1 cellular context compared by ENCODE assay signal in the genomic region with DNA sequence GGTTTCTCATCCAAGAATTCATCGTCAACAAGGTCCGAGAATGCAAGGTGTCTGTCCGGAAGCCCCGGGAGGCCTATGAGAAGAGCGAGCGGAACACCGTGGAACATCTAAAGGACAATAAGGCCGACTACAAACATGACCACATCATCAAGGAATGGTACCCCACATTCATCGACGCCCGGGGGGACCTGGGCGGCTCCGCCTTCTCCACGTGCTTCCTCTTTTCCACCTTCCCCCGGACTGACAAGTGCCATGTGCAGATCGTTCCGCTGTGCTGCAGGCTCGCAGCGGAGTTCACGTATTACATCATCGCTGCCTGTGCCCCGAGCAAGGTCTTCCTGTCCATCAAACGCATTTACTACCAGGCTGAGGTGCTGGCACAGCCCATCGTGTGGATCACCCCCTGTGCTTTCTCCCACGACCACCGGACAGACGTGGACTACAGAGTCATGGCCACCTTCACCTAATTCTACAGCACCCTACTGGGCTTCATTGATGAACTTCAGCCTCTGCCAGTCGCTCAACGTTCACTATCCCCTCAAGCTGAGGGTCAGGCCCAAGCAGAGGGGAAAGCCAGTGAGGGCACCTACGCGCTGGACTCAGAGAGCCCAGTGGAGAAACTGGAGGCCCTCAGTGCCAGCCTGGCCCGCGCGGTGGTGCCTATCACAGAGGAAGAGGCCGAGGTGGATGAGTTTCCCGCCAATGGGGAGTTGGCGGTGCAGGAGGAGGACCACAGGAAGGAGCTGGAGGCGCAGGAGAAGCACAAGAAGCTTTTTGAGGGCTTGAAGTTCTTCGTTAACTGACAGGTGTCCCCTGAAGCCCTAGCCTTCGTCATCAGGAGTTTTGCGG.
A peak's percentile ranks its signal among the peaks of the same experiment; 100 is the strongest.
TF ChIP-seq lines count a peak whose summit lies in the region.

No MANE protein-coding gene starts in this region.

TF ChIP-seq in K562, 482 proteins besides CTCF, POLR2A, EP300 and RAD21 (continued from another document and continues in another):
- TF ChIP-seq ZFX (CRISPR knock-in tag; IDR thresholded peaks at IDR 0.05) (peak; percentile 68), COPS2 (conservative IDR thresholded peaks at IDR 0.05) (no peak), MAX (CRISPR knock-in tag; IDR thresholded peaks at IDR 0.05) (peak; percentile 91), RBM17 (IDR thresholded peaks at IDR 0.05; ENCODE audit: borderline replicate concordance, low read depth, low read length) (no peak), ELF2 (CRISPR knock-in tag; IDR thresholded peaks at IDR 0.05) (no peak), ZEB2 (IDR thresholded peaks at IDR 0.05) (peak; percentile 58; the same call in 1 of the 2 replicates), FOXK2 (conservative IDR thresholded peaks at IDR 0.05 in 1 of 2, IDR thresholded peaks at IDR 0.05 in 1 of 2; ENCODE audit: low read depth in 2 of 2) (peak; percentile 52 to 53; a peak in 3 of 4 replicates), BRCA1 (IDR thresholded peaks at IDR 0.05) (no peak), BRCA1 (CRISPR knock-in tag; IDR thresholded peaks at IDR 0.05) (no peak), ZNF586 (CRISPR knock-in tag; conservative IDR thresholded peaks at IDR 0.05) (no peak), RCOR1 (IDR thresholded peaks at IDR 0.05; ENCODE audit: borderline replicate concordance in 1 of 2, low read depth in 2 of 2, low read length in 2 of 2) (0 out of 4 replicates have a peak, but pooled peaks of 1 of the 2 experiments have one; percentile 21), TBP (optimal IDR thresholded peaks at IDR 0.05; ENCODE audit: low read depth, low read length) (no peak), VEZF1 (CRISPR knock-in tag; IDR thresholded peaks at IDR 0.05) (peak; percentile 17; the same call in 1 of the 2 replicates), ZNF41 (CRISPR knock-in tag; conservative IDR thresholded peaks at IDR 0.05) (no peak), RNF2 (IDR thresholded peaks at IDR 0.05) (peak; percentile 52; the same call in 1 of the 2 replicates), ZBTB8A (IDR thresholded peaks at IDR 0.05; ENCODE audit: partially characterized antibody) (no peak), E2F3 (CRISPR knock-in tag; IDR thresholded peaks at IDR 0.05) (peak; percentile 82; the same call in 1 of the 2 replicates), JUND (IDR thresholded peaks at IDR 0.05; ENCODE audit: borderline replicate concordance, low read depth, low read length) (peak; percentile 55; the same call in 1 of the 2 replicates), JUND (tag; IDR thresholded peaks at IDR 0.05; ENCODE audit: borderline replicate concordance, low read depth, low read length) (peak; percentile 48; the same call in 1 of the 3 replicates), ZNF12 (CRISPR knock-in tag; IDR thresholded peaks at IDR 0.05) (no peak), ATF7 (IDR thresholded peaks at IDR 0.05) (peak; percentile 85), GABPA (tag; conservative IDR thresholded peaks at IDR 0.05; ENCODE audit: low read depth) (peak; percentile 87), PYGO2 (tag; IDR thresholded peaks at IDR 0.05) (no peak), RB1 (IDR thresholded peaks at IDR 0.05; ENCODE audit: low read depth) (0 out of 2 replicates have a peak, but pooled peaks have one; percentile 35), TFAM (CRISPR knock-in tag; conservative IDR thresholded peaks at IDR 0.05) (no peak), TFAP4 (CRISPR knock-in tag; IDR thresholded peaks at IDR 0.05; ENCODE audit: borderline replicate concordance) (peak; percentile 50; the same call in 1 of the 2 replicates), TRIM24 (IDR thresholded peaks at IDR 0.05) (peak in 1 of 2 experiments; percentile 64; a peak in 1 of 4 replicates), ATF1 (CRISPR knock-in tag; IDR thresholded peaks at IDR 0.05) (no peak), ATF1 (tag; IDR thresholded peaks at IDR 0.05) (peak; percentile 66), MCM3 (IDR thresholded peaks at IDR 0.05) (no peak), CXXC5 (CRISPR knock-in tag; IDR thresholded peaks at IDR 0.05) (peak; percentile 46), ZNF263 (CRISPR knock-in tag; IDR thresholded peaks at IDR 0.05; ENCODE audit: borderline replicate concordance) (peak; percentile 85), KDM5B (IDR thresholded peaks at IDR 0.05; ENCODE audit: insufficient replicate concordance, low read depth, low read length) (peak; percentile 41), NCOA1 (IDR thresholded peaks at IDR 0.05; ENCODE audit: low read depth) (peak; percentile 78)
- TF ChIP-seq, protein P1, sequence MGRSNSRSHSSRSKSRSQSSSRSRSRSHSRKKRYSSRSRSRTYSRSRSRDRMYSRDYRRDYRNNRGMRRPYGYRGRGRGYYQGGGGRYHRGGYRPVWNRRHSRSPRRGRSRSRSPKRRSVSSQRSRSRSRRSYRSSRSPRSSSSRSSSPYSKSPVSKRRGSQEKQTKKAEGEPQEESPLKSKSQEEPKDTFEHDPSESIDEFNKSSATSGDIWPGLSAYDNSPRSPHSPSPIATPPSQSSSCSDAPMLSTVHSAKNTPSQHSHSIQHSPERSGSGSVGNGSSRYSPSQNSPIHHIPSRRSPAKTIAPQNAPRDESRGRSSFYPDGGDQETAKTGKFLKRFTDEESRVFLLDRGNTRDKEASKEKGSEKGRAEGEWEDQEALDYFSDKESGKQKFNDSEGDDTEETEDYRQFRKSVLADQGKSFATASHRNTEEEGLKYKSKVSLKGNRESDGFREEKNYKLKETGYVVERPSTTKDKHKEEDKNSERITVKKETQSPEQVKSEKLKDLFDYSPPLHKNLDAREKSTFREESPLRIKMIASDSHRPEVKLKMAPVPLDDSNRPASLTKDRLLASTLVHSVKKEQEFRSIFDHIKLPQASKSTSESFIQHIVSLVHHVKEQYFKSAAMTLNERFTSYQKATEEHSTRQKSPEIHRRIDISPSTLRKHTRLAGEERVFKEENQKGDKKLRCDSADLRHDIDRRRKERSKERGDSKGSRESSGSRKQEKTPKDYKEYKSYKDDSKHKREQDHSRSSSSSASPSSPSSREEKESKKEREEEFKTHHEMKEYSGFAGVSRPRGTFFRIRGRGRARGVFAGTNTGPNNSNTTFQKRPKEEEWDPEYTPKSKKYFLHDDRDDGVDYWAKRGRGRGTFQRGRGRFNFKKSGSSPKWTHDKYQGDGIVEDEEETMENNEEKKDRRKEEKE (IDR thresholded peaks at IDR 0.05; ENCODE audit: borderline replicate concordance in 1 of 2, control insufficient read depth in 1 of 2, low read depth in 2 of 2, low read length in 1 of 2) = no peak
- TF ChIP-seq, protein P2, sequence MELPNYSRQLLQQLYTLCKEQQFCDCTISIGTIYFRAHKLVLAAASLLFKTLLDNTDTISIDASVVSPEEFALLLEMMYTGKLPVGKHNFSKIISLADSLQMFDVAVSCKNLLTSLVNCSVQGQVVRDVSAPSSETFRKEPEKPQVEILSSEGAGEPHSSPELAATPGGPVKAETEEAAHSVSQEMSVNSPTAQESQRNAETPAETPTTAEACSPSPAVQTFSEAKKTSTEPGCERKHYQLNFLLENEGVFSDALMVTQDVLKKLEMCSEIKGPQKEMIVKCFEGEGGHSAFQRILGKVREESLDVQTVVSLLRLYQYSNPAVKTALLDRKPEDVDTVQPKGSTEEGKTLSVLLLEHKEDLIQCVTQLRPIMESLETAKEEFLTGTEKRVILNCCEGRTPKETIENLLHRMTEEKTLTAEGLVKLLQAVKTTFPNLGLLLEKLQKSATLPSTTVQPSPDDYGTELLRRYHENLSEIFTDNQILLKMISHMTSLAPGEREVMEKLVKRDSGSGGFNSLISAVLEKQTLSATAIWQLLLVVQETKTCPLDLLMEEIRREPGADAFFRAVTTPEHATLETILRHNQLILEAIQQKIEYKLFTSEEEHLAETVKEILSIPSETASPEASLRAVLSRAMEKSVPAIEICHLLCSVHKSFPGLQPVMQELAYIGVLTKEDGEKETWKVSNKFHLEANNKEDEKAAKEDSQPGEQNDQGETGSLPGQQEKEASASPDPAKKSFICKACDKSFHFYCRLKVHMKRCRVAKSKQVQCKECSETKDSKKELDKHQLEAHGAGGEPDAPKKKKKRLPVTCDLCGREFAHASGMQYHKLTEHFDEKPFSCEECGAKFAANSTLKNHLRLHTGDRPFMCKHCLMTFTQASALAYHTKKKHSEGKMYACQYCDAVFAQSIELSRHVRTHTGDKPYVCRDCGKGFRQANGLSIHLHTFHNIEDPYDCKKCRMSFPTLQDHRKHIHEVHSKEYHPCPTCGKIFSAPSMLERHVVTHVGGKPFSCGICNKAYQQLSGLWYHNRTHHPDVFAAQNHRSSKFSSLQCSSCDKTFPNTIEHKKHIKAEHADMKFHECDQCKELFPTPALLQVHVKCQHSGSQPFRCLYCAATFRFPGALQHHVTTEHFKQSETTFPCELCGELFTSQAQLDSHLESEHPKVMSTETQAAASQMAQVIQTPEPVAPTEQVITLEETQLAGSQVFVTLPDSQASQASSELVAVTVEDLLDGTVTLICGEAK (IDR thresholded peaks at IDR 0.05) = peak; percentile 85
- TF ChIP-seq, protein P2 (CRISPR knock-in tag; IDR thresholded peaks at IDR 0.05) = no peak
- TF ChIP-seq, protein P3, sequence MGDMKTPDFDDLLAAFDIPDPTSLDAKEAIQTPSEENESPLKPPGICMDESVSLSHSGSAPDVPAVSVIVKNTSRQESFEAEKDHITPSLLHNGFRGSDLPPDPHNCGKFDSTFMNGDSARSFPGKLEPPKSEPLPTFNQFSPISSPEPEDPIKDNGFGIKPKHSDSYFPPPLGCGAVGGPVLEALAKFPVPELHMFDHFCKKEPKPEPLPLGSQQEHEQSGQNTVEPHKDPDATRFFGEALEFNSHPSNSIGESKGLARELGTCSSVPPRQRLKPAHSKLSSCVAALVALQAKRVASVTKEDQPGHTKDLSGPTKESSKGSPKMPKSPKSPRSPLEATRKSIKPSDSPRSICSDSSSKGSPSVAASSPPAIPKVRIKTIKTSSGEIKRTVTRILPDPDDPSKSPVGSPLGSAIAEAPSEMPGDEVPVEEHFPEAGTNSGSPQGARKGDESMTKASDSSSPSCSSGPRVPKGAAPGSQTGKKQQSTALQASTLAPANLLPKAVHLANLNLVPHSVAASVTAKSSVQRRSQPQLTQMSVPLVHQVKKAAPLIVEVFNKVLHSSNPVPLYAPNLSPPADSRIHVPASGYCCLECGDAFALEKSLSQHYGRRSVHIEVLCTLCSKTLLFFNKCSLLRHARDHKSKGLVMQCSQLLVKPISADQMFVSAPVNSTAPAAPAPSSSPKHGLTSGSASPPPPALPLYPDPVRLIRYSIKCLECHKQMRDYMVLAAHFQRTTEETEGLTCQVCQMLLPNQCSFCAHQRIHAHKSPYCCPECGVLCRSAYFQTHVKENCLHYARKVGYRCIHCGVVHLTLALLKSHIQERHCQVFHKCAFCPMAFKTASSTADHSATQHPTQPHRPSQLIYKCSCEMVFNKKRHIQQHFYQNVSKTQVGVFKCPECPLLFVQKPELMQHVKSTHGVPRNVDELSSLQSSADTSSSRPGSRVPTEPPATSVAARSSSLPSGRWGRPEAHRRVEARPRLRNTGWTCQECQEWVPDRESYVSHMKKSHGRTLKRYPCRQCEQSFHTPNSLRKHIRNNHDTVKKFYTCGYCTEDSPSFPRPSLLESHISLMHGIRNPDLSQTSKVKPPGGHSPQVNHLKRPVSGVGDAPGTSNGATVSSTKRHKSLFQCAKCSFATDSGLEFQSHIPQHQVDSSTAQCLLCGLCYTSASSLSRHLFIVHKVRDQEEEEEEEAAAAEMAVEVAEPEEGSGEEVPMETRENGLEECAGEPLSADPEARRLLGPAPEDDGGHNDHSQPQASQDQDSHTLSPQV (IDR thresholded peaks at IDR 0.05) = no peak
- TF ChIP-seq, protein P4, sequence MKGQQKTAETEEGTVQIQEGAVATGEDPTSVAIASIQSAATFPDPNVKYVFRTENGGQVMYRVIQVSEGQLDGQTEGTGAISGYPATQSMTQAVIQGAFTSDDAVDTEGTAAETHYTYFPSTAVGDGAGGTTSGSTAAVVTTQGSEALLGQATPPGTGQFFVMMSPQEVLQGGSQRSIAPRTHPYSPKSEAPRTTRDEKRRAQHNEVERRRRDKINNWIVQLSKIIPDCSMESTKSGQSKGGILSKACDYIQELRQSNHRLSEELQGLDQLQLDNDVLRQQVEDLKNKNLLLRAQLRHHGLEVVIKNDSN (CRISPR knock-in tag; IDR thresholded peaks at IDR 0.05) = peak; percentile 69
